In genomic region chr1:2548068-2548589, GRCh38 we compare ENCODE assay signal across 9 cellular contexts. TPM values are rescaled to one million over a fixed set of nuclear protein-coding genes. Genes with fewer than 3 reads are reported as not detected.
DNase-seq lines count a peak whose midpoint lies in the region; ATAC-seq and TF ChIP-seq lines count a peak whose summit lies in the region.
"Had no signal": no experiment of that assay in that cellular context is flagged by ENCODE, and none has a peak within 500 bp of the region (broad histone marks: within the 10 kb centered on the region; RNA-seq: fewer than 3 reads in every experiment).

No MANE protein-coding gene starts in this region.

- H3K36me3 ChIP-seq in HCT116 (ENCODE audit: control insufficient read depth in 1 of 2, insufficient read depth in 2 of 2, low read length in 2 of 2), result no peaks in the 10 kb centered on the region
- H3K36me3 ChIP-seq in colonic mucosa, result no peaks in the 10 kb centered on the region

- no peaks in the 10 kb centered on the region for H3K9me2 ChIP-seq in HCT116 (ENCODE audit: insufficient read depth)

- BruUV-seq in HCT116 (replicated peaks; lab: Mats Ljungman, UMichigan), result no TSS peak

- peak overlapping the region; percentile 66 to 70 for H3K4me3 ChIP-seq in HCT116 (replicated peaks in 1 of 2; ENCODE audit: low read depth in 1 of 2, low read length in 2 of 2)
- peak overlapping the region; percentile 55 for H3K4me3 ChIP-seq in colonic mucosa

- TF ChIP-seq POLR2A in HCT116 (IDR thresholded peaks at IDR 0.05; ENCODE audit: borderline replicate concordance, extremely low read depth, insufficient read depth, insufficient read length), result no peak

- H4K20me1 ChIP-seq in HCT116 (ENCODE audit: insufficient read depth), result no peaks in the 10 kb centered on the region

- TF ChIP-seq CTCF in HCT116 (IDR thresholded peaks at IDR 0.05 in 2 of 3, conservative IDR thresholded peaks at IDR 0.05 in 1 of 3; ENCODE audit: borderline replicate concordance in 1 of 3, insufficient read depth in 1 of 3, low read depth in 2 of 3, low read length in 2 of 3), result peak in 2 of 3 experiments; percentile 92 to 96; a peak in 4 of 6 replicates
- TF ChIP-seq CTCF in colonic mucosa (IDR thresholded peaks at IDR 0.05), result peak; percentile 95

- peak overlapping the region; percentile 97 for H3K4me2 ChIP-seq in HCT116 (ENCODE audit: low read length)

- peaks cover 24 to 44% of the 10 kb centered on the region in 2 experiments for H3K4me1 ChIP-seq in HCT116 (ENCODE audit: control insufficient read depth in 1 of 2, insufficient read depth in 2 of 2, low read length in 2 of 2)
- H3K4me1 ChIP-seq in colonic mucosa, result peaks cover 11% of the 10 kb centered on the region

- H3K79me2 ChIP-seq in HCT116 (ENCODE audit: insufficient read depth, low read length), result no peaks in the 10 kb centered on the region

- peak; percentile 58 for ATAC-seq in HCT116
- ATAC-seq in left lobe of liver, result peak; percentile 68

- RAD21 ChIA-PET in HCT116 (lab: Charles Lee; ENCODE audit: low non-redundant PET in 1 of 2, low total read pairs in 2 of 2, uncharacterized antibody in 2 of 2, unreplicated experiment in 2 of 2), result no interaction called here

- intact Hi-C loops in HCT116 (cut with micrococcal nuclease) (loop anchor here (1.0 kb wide), 3 partner anchors 134 to 353 kb away; no protein-coding TSS in a partner anchor), colonic mucosa (cut with DNase I) (loop anchor here (5.0 kb wide), 1 partner anchor 136 kb away; the partner anchor contains the start of gene PEX10)

- H3K9ac ChIP-seq in HCT116 (ENCODE audit: low read length) (peak overlapping the region; percentile 82), colonic mucosa (ENCODE audit: low read depth in 2 of 2, low read length in 2 of 2) (peak overlapping the region; percentile 70 to 89)

- H3K27ac ChIP-seq in HCT116 (ENCODE audit: low read depth, low read length), result peak overlapping the region; percentile 93
- H3K27ac ChIP-seq in colonic mucosa, result peak overlapping the region; percentile 100

- no peak overlapping the region for H2AFZ ChIP-seq in HCT116 (ENCODE audit: low read depth, low read length, poor library complexity, severe bottlenecking)

- no peak for TF ChIP-seq RAD21 in HCT116 (IDR thresholded peaks at IDR 0.05; ENCODE audit: low read depth)

- POLR2A ChIA-PET in HCT116 (lab: Charles Lee), result interaction anchor here (1.1 to 1.6 kb wide), 2 partner anchors 133 to 135 kb away, joined by 3 to 4 read pairs; no protein-coding TSS in a partner anchor

- peak; percentile 83 for DNase-seq in DMS79 treated with DMSO at 0.1 percent for 48 hours (lab: John Stamatoyannopoulos, UW)
- DNase-seq in HCT116 (ENCODE audit: low read depth, low spot score), result peak; percentile 70
- peak; percentile 78 for DNase-seq in NCI-H2196 treated with DMSO at 0.1 percent for 48 hours (lab: John Stamatoyannopoulos, UW; ENCODE audit: unreplicated experiment)
- peak; percentile 90 for DNase-seq in activated CD4-positive, alpha-beta T cell treated with anti-CD3 and anti-CD28 coated beads for 48 hours
- peak; percentile 94 for DNase-seq in colonic mucosa
- DNase-seq in left lobe of liver (ENCODE audit: low spot score), result peak; percentile 88
- DNase-seq in stimulated activated CD4-positive, alpha-beta T cell treated with anti-CD3 and anti-CD28 coated beads, Interleukin-2, amount 100 ng/mL, for 4 hours (ENCODE audit: low read depth), result peak; percentile 77
- no peak for DNase-seq in NCI-H2107 (lab: John Stamatoyannopoulos, UW)

- H3K27me3 ChIP-seq in HCT116 (ENCODE audit: insufficient read depth, low read length) (no peaks in the 10 kb centered on the region), colonic mucosa (no peaks in the 10 kb centered on the region)

- H3K9me3 ChIP-seq in HCT116 (ENCODE audit: control insufficient read depth in 1 of 2, insufficient read depth in 1 of 2, low read depth in 1 of 2, low read length in 2 of 2) (no peaks in the 10 kb centered on the region), colonic mucosa (no peaks in the 10 kb centered on the region)

- CTCF ChIA-PET in HCT116 (lab: Charles Lee), result interaction anchor here (0.9 to 2.4 kb wide), 8 partner anchors 22 to 353 kb away, joined by 3 to 13 read pairs (median 6); partner anchors contain the start of genes FAAP20, PANK4 and PEX10

TF ChIP-seq in HCT116, 20 proteins besides CTCF, POLR2A, EP300 and RAD21:
- TF ChIP-seq EZH2phosphoT487 (IDR thresholded peaks at IDR 0.05; ENCODE audit: borderline replicate concordance) (no peak), EGR1 (IDR thresholded peaks at IDR 0.05; ENCODE audit: low read depth) (no peak), REST (IDR thresholded peaks at IDR 0.05; ENCODE audit: low read depth) (no peak), ZBTB33 (IDR thresholded peaks at IDR 0.05; ENCODE audit: extremely low read depth, insufficient replicate concordance, low read length) (no peak), SP1 (IDR thresholded peaks at IDR 0.05; ENCODE audit: low read depth) (no peak), SIN3A (IDR thresholded peaks at IDR 0.05; ENCODE audit: low read depth) (no peak), JUND (IDR thresholded peaks at IDR 0.05) (no peak), ZFX (IDR thresholded peaks at IDR 0.05) (no peak), ATF3 (IDR thresholded peaks at IDR 0.05) (no peak), CBX3 (IDR thresholded peaks at IDR 0.05; ENCODE audit: low read depth) (no peak), FOSL1 (IDR thresholded peaks at IDR 0.05; ENCODE audit: low read depth) (no peak), YY1 (IDR thresholded peaks at IDR 0.05; ENCODE audit: extremely low read depth, insufficient replicate concordance, low read depth, low read length) (peak; percentile 46), POLR2AphosphoS5 (IDR thresholded peaks at IDR 0.05; ENCODE audit: low read depth, low read length) (peak; percentile 63), MAX (IDR thresholded peaks at IDR 0.05) (no peak), ZNF274 (IDR thresholded peaks at IDR 0.05; ENCODE audit: low read depth, low read length) (no peak)

RNA-seq across cellular contexts. Expression of gene TNFRSF14, which starts 8.0 kb away (rescaled TPM):
- total RNA-seq in HCT116 (2021; ENCODE audit: unreplicated experiment) (0.66 TPM), colonic mucosa (100 to 1,000 TPM; 111 to 145 TPM), left lobe of liver (48.7 TPM)
- 0.20 TPM in 1 of 2 replicates, not detected in the other for polyA plus RNA-seq in HCT116 (2012)

RNA-seq across cellular contexts. Expression of gene HES5, which starts 18.1 kb away (rescaled TPM):
- total RNA-seq in HCT116 (2021; ENCODE audit: unreplicated experiment) (not detected), colonic mucosa (1 to 10 TPM; 2.5 to 4.2 TPM), left lobe of liver (0.28 TPM)
- not detected in 2 replicates for polyA plus RNA-seq in HCT116 (2012)
- total RNA-seq: pulmonary artery endothelial cell had no signal

RNA-seq across cellular contexts. Expression of gene PANK4, which starts 21.7 kb away (rescaled TPM):
- total RNA-seq in HCT116 (2021; ENCODE audit: unreplicated experiment) (38.5 TPM), colonic mucosa (10 to 100 TPM; 27.0 to 42.0 TPM), left lobe of liver (15.4 TPM)
- polyA plus RNA-seq in HCT116 (2012), result 21.0 and 25.6 TPM in 2 replicates

RNA-seq across cellular contexts. Expression of gene PRXL2B, which starts 38.4 kb away (rescaled TPM):
- total RNA-seq in HCT116 (2021; ENCODE audit: unreplicated experiment) (32.2 TPM), colonic mucosa (100 to 1,000 TPM; 105 to 120 TPM), left lobe of liver (9.9 TPM)
- 17.5 and 17.8 TPM in 2 replicates for polyA plus RNA-seq in HCT116 (2012)

Comparison
In these comparisons a context has a peak if more than half of its experiments do, and no peak if none do; other contexts are left out.
1. RNA of gene TNFRSF14, which starts 8.0 kb away (total RNA-seq): 111 to 145 TPM in colonic mucosa and 48.7 TPM in left lobe of liver (single experiment); 0.66 TPM in HCT116 (single experiment); every median in the first group is over 10 times any median in the second.